ENCODE assay signal across 1 cellular context in genomic region chr22:39996732-39997131, GRCh38.
TF ChIP-seq lines count a peak whose summit lies in the region.

No MANE protein-coding gene starts in this region.

TF ChIP-seq in H1, 55 proteins besides CTCF, POLR2A, EP300 and RAD21:
- TF ChIP-seq, protein P1, sequence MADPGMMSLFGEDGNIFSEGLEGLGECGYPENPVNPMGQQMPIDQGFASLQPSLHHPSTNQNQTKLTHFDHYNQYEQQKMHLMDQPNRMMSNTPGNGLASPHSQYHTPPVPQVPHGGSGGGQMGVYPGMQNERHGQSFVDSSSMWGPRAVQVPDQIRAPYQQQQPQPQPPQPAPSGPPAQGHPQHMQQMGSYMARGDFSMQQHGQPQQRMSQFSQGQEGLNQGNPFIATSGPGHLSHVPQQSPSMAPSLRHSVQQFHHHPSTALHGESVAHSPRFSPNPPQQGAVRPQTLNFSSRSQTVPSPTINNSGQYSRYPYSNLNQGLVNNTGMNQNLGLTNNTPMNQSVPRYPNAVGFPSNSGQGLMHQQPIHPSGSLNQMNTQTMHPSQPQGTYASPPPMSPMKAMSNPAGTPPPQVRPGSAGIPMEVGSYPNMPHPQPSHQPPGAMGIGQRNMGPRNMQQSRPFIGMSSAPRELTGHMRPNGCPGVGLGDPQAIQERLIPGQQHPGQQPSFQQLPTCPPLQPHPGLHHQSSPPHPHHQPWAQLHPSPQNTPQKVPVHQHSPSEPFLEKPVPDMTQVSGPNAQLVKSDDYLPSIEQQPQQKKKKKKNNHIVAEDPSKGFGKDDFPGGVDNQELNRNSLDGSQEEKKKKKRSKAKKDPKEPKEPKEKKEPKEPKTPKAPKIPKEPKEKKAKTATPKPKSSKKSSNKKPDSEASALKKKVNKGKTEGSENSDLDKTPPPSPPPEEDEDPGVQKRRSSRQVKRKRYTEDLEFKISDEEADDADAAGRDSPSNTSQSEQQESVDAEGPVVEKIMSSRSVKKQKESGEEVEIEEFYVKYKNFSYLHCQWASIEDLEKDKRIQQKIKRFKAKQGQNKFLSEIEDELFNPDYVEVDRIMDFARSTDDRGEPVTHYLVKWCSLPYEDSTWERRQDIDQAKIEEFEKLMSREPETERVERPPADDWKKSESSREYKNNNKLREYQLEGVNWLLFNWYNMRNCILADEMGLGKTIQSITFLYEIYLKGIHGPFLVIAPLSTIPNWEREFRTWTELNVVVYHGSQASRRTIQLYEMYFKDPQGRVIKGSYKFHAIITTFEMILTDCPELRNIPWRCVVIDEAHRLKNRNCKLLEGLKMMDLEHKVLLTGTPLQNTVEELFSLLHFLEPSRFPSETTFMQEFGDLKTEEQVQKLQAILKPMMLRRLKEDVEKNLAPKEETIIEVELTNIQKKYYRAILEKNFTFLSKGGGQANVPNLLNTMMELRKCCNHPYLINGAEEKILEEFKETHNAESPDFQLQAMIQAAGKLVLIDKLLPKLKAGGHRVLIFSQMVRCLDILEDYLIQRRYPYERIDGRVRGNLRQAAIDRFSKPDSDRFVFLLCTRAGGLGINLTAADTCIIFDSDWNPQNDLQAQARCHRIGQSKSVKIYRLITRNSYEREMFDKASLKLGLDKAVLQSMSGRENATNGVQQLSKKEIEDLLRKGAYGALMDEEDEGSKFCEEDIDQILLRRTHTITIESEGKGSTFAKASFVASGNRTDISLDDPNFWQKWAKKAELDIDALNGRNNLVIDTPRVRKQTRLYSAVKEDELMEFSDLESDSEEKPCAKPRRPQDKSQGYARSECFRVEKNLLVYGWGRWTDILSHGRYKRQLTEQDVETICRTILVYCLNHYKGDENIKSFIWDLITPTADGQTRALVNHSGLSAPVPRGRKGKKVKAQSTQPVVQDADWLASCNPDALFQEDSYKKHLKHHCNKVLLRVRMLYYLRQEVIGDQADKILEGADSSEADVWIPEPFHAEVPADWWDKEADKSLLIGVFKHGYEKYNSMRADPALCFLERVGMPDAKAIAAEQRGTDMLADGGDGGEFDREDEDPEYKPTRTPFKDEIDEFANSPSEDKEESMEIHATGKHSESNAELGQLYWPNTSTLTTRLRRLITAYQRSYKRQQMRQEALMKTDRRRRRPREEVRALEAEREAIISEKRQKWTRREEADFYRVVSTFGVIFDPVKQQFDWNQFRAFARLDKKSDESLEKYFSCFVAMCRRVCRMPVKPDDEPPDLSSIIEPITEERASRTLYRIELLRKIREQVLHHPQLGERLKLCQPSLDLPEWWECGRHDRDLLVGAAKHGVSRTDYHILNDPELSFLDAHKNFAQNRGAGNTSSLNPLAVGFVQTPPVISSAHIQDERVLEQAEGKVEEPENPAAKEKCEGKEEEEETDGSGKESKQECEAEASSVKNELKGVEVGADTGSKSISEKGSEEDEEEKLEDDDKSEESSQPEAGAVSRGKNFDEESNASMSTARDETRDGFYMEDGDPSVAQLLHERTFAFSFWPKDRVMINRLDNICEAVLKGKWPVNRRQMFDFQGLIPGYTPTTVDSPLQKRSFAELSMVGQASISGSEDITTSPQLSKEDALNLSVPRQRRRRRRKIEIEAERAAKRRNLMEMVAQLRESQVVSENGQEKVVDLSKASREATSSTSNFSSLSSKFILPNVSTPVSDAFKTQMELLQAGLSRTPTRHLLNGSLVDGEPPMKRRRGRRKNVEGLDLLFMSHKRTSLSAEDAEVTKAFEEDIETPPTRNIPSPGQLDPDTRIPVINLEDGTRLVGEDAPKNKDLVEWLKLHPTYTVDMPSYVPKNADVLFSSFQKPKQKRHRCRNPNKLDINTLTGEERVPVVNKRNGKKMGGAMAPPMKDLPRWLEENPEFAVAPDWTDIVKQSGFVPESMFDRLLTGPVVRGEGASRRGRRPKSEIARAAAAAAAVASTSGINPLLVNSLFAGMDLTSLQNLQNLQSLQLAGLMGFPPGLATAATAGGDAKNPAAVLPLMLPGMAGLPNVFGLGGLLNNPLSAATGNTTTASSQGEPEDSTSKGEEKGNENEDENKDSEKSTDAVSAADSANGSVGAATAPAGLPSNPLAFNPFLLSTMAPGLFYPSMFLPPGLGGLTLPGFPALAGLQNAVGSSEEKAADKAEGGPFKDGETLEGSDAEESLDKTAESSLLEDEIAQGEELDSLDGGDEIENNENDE (IDR thresholded peaks at IDR 0.05; ENCODE audit: insufficient replicate concordance, low read length), result no peak
- TF ChIP-seq ASH2L (IDR thresholded peaks at IDR 0.05; ENCODE audit: low read length) (no peak), HDAC2 (IDR thresholded peaks at IDR 0.05; ENCODE audit: borderline replicate concordance in 1 of 2, low read depth in 2 of 2, low read length in 2 of 2) (no peak), JUN (IDR thresholded peaks at IDR 0.05; ENCODE audit: low read depth, low read length) (no peak), SRF (IDR thresholded peaks at IDR 0.05; ENCODE audit: low read depth, low read length) (no peak), EZH2 (IDR thresholded peaks at IDR 0.05; ENCODE audit: low read depth, low read length, severe bottlenecking) (no peak), KDM1A (IDR thresholded peaks at IDR 0.05; ENCODE audit: borderline replicate concordance, low read length) (no peak), BCL11A (IDR thresholded peaks at IDR 0.05; ENCODE audit: low read depth in 2 of 2, low read length in 2 of 2) (no peak), KDM5A (IDR thresholded peaks at IDR 0.05; ENCODE audit: low read length) (no peak), TCF12 (IDR thresholded peaks at IDR 0.05; ENCODE audit: low read depth, low read length) (no peak)
- TF ChIP-seq, protein P2, sequence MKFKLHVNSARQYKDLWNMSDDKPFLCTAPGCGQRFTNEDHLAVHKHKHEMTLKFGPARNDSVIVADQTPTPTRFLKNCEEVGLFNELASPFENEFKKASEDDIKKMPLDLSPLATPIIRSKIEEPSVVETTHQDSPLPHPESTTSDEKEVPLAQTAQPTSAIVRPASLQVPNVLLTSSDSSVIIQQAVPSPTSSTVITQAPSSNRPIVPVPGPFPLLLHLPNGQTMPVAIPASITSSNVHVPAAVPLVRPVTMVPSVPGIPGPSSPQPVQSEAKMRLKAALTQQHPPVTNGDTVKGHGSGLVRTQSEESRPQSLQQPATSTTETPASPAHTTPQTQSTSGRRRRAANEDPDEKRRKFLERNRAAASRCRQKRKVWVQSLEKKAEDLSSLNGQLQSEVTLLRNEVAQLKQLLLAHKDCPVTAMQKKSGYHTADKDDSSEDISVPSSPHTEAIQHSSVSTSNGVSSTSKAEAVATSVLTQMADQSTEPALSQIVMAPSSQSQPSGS (IDR thresholded peaks at IDR 0.05; ENCODE audit: low read length), result no peak
- TF ChIP-seq, protein P3, sequence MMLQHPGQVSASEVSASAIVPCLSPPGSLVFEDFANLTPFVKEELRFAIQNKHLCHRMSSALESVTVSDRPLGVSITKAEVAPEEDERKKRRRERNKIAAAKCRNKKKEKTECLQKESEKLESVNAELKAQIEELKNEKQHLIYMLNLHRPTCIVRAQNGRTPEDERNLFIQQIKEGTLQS (IDR thresholded peaks at IDR 0.05; ENCODE audit: insufficient read depth, low read depth, low read length), result no peak
TF ChIP-seq in H1: peak in this region for 0.
